Comparison of ENCODE assay signal across 1 cellular context in genomic region chr12:118741196-118741595, GRCh38.
TF ChIP-seq lines count a peak whose summit lies in the region.

No MANE protein-coding gene starts in this region.

TF ChIP-seq in SK-N-SH, 30 proteins besides CTCF, POLR2A, EP300 and RAD21 (continued from another document):
- TF ChIP-seq RFX5 (IDR thresholded peaks at IDR 0.05; ENCODE audit: low read length), result no peak
- no peak for TF ChIP-seq REST (IDR thresholded peaks at IDR 0.05; ENCODE audit: low read depth, low read length)
- TF ChIP-seq GATA2 (CRISPR knock-in tag; IDR thresholded peaks at IDR 0.05), result no peak
- no peak for TF ChIP-seq TAF1 (IDR thresholded peaks at IDR 0.05; ENCODE audit: borderline replicate concordance, low read depth, low read length)
- TF ChIP-seq NRF1 (IDR thresholded peaks at IDR 0.05; ENCODE audit: low read depth, low read length), result no peak
- no peak for TF ChIP-seq ZBTB33 (IDR thresholded peaks at IDR 0.05; ENCODE audit: borderline replicate concordance, low read depth)
- no peak for TF ChIP-seq MXI1 (IDR thresholded peaks at IDR 0.05; ENCODE audit: low read depth, low read length)
- TF ChIP-seq ELF1 (IDR thresholded peaks at IDR 0.05), result no peak
